26 cellular contexts compared by ENCODE assay signal in genomic region chr10:117255835-117256460, GRCh38. TPM values are rescaled to one million over a fixed set of nuclear protein-coding genes. Genes with fewer than 3 reads are reported as not detected.
"Had no signal": no experiment of that assay in that cellular context is flagged by ENCODE, and none has a peak within 500 bp of the region (broad histone marks: within the 10 kb centered on the region; RNA-seq: fewer than 3 reads in every experiment).

No MANE protein-coding gene starts in this region.

- H3K36me3 ChIP-seq: SJSA1 had no signal

- H3K4me3 ChIP-seq: SJSA1, SK-N-MC had no signal

- H3K27me3 ChIP-seq: SJSA1 had no signal

- DNase-seq: KBM-7, MV-4-11, NCI-H1092, NCI-H1105 treated with DMSO at 0.1 percent for 48 hours, NCI-H1417 treated with DMSO at 0.1 percent for 48 hours, NCI-H146, NCI-H187, NCI-H2029, NCI-H2081 treated with DMSO at 0.1 percent for 48 hours, NCI-H2171, NCI-H226, NCI-H446, NCI-H510A, NCI-H524 treated with DMSO at 0.1 percent for 48 hours, NCI-H69, NCI-H774, Right ventricle myocardium superior, RPMI8226, SIG-M5 had no signal

- FAIRE-seq: HTR-8/SVneo, RCC 7860 had no signal

- H3K27ac ChIP-seq: HL-60, SJSA1, SK-N-MC had no signal

RNA-seq across cellular contexts. Expression of gene SLC18A2, which starts 15.0 kb away (rescaled TPM):
- total RNA-seq: LHCN-M2, MCF 10A, SJSA1 had no signal

RNA-seq across cellular contexts. Expression of gene KCNK18, which starts 58.7 kb away (rescaled TPM):
- total RNA-seq: LHCN-M2, MCF 10A, Right ventricle myocardium superior, SJSA1 had no signal
